1 cellular context compared by ENCODE assay signal in genomic region chr19:796692-797527, GRCh38.
TF ChIP-seq lines count a peak whose summit lies in the region.

PTBP1 (plus strand) TSS chr19:797452; CDS start chr19:797498, 46 bp downstream.

TF ChIP-seq in GM23338, 12 proteins besides CTCF, POLR2A, EP300 and RAD21:
- no peak for TF ChIP-seq REST (IDR thresholded peaks at IDR 0.05; ENCODE audit: unreplicated experiment)
- peak; percentile 76 for TF ChIP-seq POLR2AphosphoS5 (IDR thresholded peaks at IDR 0.05; ENCODE audit: low read depth)
- peak; percentile 95 for TF ChIP-seq ETS1 (IDR thresholded peaks at IDR 0.05)
- TF ChIP-seq ZNF331 (CRISPR knock-in tag; IDR thresholded peaks at IDR 0.05; ENCODE audit: low read depth) = no peak
- peak; percentile 78 for TF ChIP-seq CREB1 (CRISPR knock-in tag; IDR thresholded peaks at IDR 0.05; ENCODE audit: low read depth)
- TF ChIP-seq STAT1 (IDR thresholded peaks at IDR 0.05; ENCODE audit: unreplicated experiment) = no peak
